15 cellular contexts compared by ENCODE assay signal in the genomic region with DNA sequence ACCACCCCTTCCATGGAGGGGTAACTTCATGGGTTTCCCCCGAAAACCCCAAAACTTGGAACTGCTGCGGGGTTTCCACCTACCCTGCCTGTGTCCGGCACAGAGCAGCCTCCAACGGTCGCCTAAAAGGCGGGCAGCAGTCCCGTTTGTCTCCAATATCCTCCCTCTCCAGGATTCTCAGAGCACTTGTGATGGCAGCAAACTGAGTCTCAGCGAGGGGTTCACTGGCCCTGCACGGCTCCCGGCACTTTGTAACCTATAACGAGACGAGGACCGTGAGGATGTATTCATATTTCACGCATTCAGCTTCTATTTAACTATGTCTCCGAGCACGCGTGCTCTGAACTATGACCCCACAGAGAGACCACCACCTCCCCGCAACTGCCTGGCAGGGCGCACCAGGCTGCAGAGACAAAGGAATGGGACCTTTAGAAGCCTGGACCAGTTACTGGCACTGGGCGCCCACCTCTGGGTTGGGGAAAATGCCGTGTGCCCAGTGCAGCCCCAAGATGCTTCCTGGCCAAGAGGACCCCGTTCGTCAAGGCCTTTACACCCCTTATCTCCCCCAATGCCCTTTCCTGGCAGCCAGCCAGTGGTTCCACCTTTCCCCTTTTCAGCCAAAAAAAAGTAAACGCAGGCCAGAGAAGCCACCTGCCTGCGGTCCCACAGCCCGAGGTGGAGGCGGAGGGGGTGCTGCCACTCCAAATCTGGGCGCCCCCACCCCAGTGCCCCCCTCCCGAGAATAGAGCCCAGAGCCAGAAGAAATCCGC.
DNase-seq lines count a peak whose midpoint lies in the region; FAIRE-seq and TF ChIP-seq lines count a peak whose summit lies in the region.
"Had no signal": no experiment of that assay in that cellular context is flagged by ENCODE, and none has a peak within 500 bp of the region (broad histone marks: within the 10 kb centered on the region; RNA-seq: fewer than 3 reads in every experiment).

No MANE protein-coding gene starts in this region.

- H3K27ac ChIP-seq in colonic mucosa (no peak overlapping the region), mesodermal cell (ENCODE audit: low read depth, low read length, severe bottlenecking) (no peak overlapping the region), stomach (no peak overlapping the region)
- H3K27ac ChIP-seq: Peyer's patch had no signal

- no peaks in the 10 kb centered on the region for H3K4me1 ChIP-seq in colonic mucosa
- H3K4me1 ChIP-seq in mesodermal cell (ENCODE audit: control insufficient read depth, insufficient read depth, low read length, poor library complexity, severe bottlenecking), result peaks cover 51% of the 10 kb centered on the region
- peaks cover 7 to 18% (median 11%) of the 10 kb centered on the region in 4 donors for H3K4me1 ChIP-seq in stomach
- H3K4me1 ChIP-seq: Peyer's patch had no signal

- H3K36me3 ChIP-seq in colonic mucosa (no peaks in the 10 kb centered on the region), mesodermal cell (ENCODE audit: control insufficient read depth, insufficient read depth, low read length) (no peaks in the 10 kb centered on the region), stomach (no peaks in the 10 kb centered on the region)
- H3K36me3 ChIP-seq: Peyer's patch had no signal

- TF ChIP-seq POLR2A in stomach (IDR thresholded peaks at IDR 0.05), result no peak

- no peak overlapping the region for H3K4me3 ChIP-seq in colonic mucosa
- H3K4me3 ChIP-seq in mesodermal cell (ENCODE audit: extremely low read depth, insufficient read depth, low read length, poor library complexity, severe bottlenecking), result peak overlapping the region; percentile 18
- H3K4me3 ChIP-seq in stomach, result no peak overlapping the region
- H3K4me3 ChIP-seq: A549 had no signal

- TF ChIP-seq CTCF in colonic mucosa (IDR thresholded peaks at IDR 0.05) (no peak), stomach (IDR thresholded peaks at IDR 0.05) (no peak)

- intact Hi-C loops in colonic mucosa (cut with DNase I) (no loop called here), stomach (cut with DNase I; ENCODE audit: low total_unique reads) (no loop called here)

- no peak for TF ChIP-seq EP300 in stomach (IDR thresholded peaks at IDR 0.05)

- peak; percentile 47 for DNase-seq in activated CD8-positive, alpha-beta memory T cell treated with anti-CD3 and anti-CD28 coated beads for 24 hours
- no peak for DNase-seq in activated CD8-positive, alpha-beta memory T cell treated with anti-CD3 and anti-CD28 coated beads, Interleukin-2, amount 50 U/mL, for 4 hours
- peak; percentile 12 for DNase-seq in colonic mucosa
- DNase-seq in stomach, result peak; percentile 23
- DNase-seq in RCC 7860 (ENCODE audit: low spot score), result no peak
- no peak for DNase-seq in NCI-H2196 treated with DMSO at 0.1 percent for 48 hours (lab: John Stamatoyannopoulos, UW; ENCODE audit: unreplicated experiment)
- DNase-seq in COLO668 (lab: John Stamatoyannopoulos, UW; ENCODE audit: unreplicated experiment), result no peak
- DNase-seq: activated CD4-positive, alpha-beta T cell treated with anti-CD3 and anti-CD28 coated beads for 4 hours; effector CD8-positive, alpha-beta T cell; stimulated activated naive CD8-positive, alpha-beta T cell treated with anti-CD3 and anti-CD28 coated beads, Interleukin-15, amount 100 ng/mL, for 72 hours; T-helper 17 cell had no signal

- H3K9me3 ChIP-seq in colonic mucosa, result no peaks in the 10 kb centered on the region
- H3K9me3 ChIP-seq in mesodermal cell (ENCODE audit: control insufficient read depth, low read length), result no peaks in the 10 kb centered on the region
- H3K9me3 ChIP-seq in stomach, result peaks cover 0 to 7% (median 2%) of the 10 kb centered on the region in 4 donors
- H3K9me3 ChIP-seq: A549, Peyer's patch had no signal

- H3K27me3 ChIP-seq in colonic mucosa (peaks cover 23% of the 10 kb centered on the region), stomach (peaks cover 10 to 73% (median 36%) of the 10 kb centered on the region in 3 donors)

- 88 to 90% methylated on average over 19 to 21 of the region's 30 CpGs for WGBS in mesodermal cell (ENCODE audit: insufficient coverage in 2 of 2), 2 experiments
- WGBS in stomach, 5 donors, result 53 to 68% (median 60%) methylated on average over 26 to 30 of the region's 30 CpGs

- FAIRE-seq in RCC 7860 (lab: Jason Lieb, UNC), result no peak
- FAIRE-seq: A549, frontal cortex had no signal

- no peak overlapping the region for H3K9ac ChIP-seq in colonic mucosa (ENCODE audit: low read depth in 2 of 2, low read length in 2 of 2)

Comparison
In these comparisons a context has a peak if more than half of its experiments do, and no peak if none do; other contexts are left out.
1. DNase-seq: peak in activated CD8-positive, alpha-beta memory T cell treated with anti-CD3 and anti-CD28 coated beads for 24 hours (single experiment), colonic mucosa (single experiment) and stomach (single experiment); none in activated CD8-positive, alpha-beta memory T cell treated with anti-CD3 and anti-CD28 coated beads, Interleukin-2, amount 50 U/mL, for 4 hours (single experiment), RCC 7860 (single experiment), NCI-H2196 treated with DMSO at 0.1 percent for 48 hours (single experiment) and COLO668 (single experiment).